In genomic region chr1:164649146-164649545, GRCh38 we compare ENCODE assay signal across 21 cellular contexts.
DNase-seq lines count a peak whose midpoint lies in the region; ATAC-seq and TF ChIP-seq lines count a peak whose summit lies in the region.
"Had no signal": no experiment of that assay in that cellular context is flagged by ENCODE, and none has a peak within 500 bp of the region (broad histone marks: within the 10 kb centered on the region; RNA-seq: fewer than 3 reads in every experiment).

No MANE protein-coding gene starts in this region.

- H3K9ac ChIP-seq in trophoblast cell (ENCODE audit: low read length) = no peak overlapping the region
- H3K9ac ChIP-seq: KMS-11 had no signal

- no peak overlapping the region for H3K27ac Mint-ChIP-seq in Calu3 (ENCODE audit: unreplicated experiment)
- H3K27ac Mint-ChIP-seq: activated CD4-positive, alpha-beta memory T cell treated with anti-CD3 and anti-CD28 coated beads, Interleukin-2, amount 10 ng/mL, durations not matched to agents 7 days and 5 days; B cell; stimulated activated naive B cell treated with anti-CD40 and anti-IgM and Interleukin-4, amounts not matched to agents 10 μg/mL and 1 μg/mL and 100 μg/mL, for 72 hours had no signal

- H3K18ac ChIP-seq in trophoblast cell (ENCODE audit: low read length) = peak overlapping the region; percentile 37

- H3K4me3 ChIP-seq in left ventricle myocardium inferior = no peak overlapping the region
- no peak overlapping the region for H3K4me3 ChIP-seq in esophagus muscularis mucosa
- H3K4me3 ChIP-seq in trophoblast cell (ENCODE audit: low read depth, low read length) = no peak overlapping the region
- H3K4me3 ChIP-seq: heart right ventricle, testis had no signal

- H3K4me3 Mint-ChIP-seq in Calu3 (ENCODE audit: low read depth, unreplicated experiment) = no peak overlapping the region
- H3K4me3 Mint-ChIP-seq: activated CD4-positive, alpha-beta memory T cell treated with anti-CD3 and anti-CD28 coated beads, Interleukin-2, amount 10 ng/mL, durations not matched to agents 7 days and 5 days; B cell; neural crest cell; stimulated activated naive B cell treated with anti-CD40 and anti-IgM and Interleukin-4, amounts not matched to agents 10 μg/mL and 1 μg/mL and 100 μg/mL, for 72 hours had no signal

- TF ChIP-seq POLR2A in esophagus muscularis mucosa (IDR thresholded peaks at IDR 0.05; ENCODE audit: low read depth) = no peak

- no peaks in the 10 kb centered on the region for H3K27me3 Mint-ChIP-seq in Calu3 (ENCODE audit: unreplicated experiment)
- H3K27me3 Mint-ChIP-seq: activated CD4-positive, alpha-beta memory T cell treated with anti-CD3 and anti-CD28 coated beads, Interleukin-2, amount 10 ng/mL, durations not matched to agents 7 days and 5 days had no signal

- no TSS peak for BruUV-seq in Calu3 (replicated peaks; lab: Mats Ljungman, UMichigan)

- peak overlapping the region; percentile 11 for H3K27ac ChIP-seq in left ventricle myocardium inferior (replicated peaks)
- peak overlapping the region; percentile 53 to 81 (median 64) for H3K27ac ChIP-seq in esophagus muscularis mucosa (replicated peaks in 1 of 4)
- H3K27ac ChIP-seq in trophoblast cell (ENCODE audit: low read depth, low read length) = peak overlapping the region; percentile 34
- H3K27ac ChIP-seq: KMS-11, testis had no signal

- no peak for DNase-seq in left ventricle myocardium inferior
- no peak for DNase-seq in Right ventricle myocardium inferior (ENCODE audit: missing footprints)
- DNase-seq in esophagus muscularis mucosa (ENCODE audit: extremely low spot score) = no peak
- DNase-seq in trophoblast cell = no peak
- DNase-seq in cerebellar nuclear complex (lab: John Stamatoyannopoulos, UW) = no peak
- DNase-seq in Calu3 = no peak
- no peak for DNase-seq in NCI-H345 treated with DMSO at 0.1 percent for 48 hours (lab: John Stamatoyannopoulos, UW; ENCODE audit: unreplicated experiment)
- DNase-seq: activated CD4-positive, alpha-beta memory T cell treated with anti-CD3 and anti-CD28 coated beads, Interleukin-2, amount 10 ng/mL, durations not matched to agents 7 days and 5 days; activated effector memory CD4-positive, alpha-beta T cell treated with anti-CD3 and anti-CD28 coated beads, Interleukin-2, amount 50 U/mL, for 16 hours; cortex of kidney; heart right ventricle; NCI-H1694 treated with DMSO at 0.1 percent for 48 hours; NCI-H526 treated with DMSO at 0.1 percent for 48 hours; stimulated activated CD4-positive, alpha-beta T cell treated with anti-CD3 and anti-CD28 coated beads, Interleukin-2, amount 100 ng/mL, for 48 hours; stimulated activated naive B cell treated with anti-CD40 and anti-IgM and Interleukin-4, amounts not matched to agents 10 μg/mL and 1 μg/mL and 100 μg/mL, for 72 hours; testis had no signal

- H3K9me3 ChIP-seq in left ventricle myocardium inferior (replicated peaks) (no peaks in the 10 kb centered on the region), esophagus muscularis mucosa (no peaks in the 10 kb centered on the region), trophoblast cell (ENCODE audit: insufficient read depth, low read depth, low read length) (no peaks in the 10 kb centered on the region)
- H3K9me3 ChIP-seq: heart right ventricle, testis had no signal

- H3K4ac ChIP-seq in trophoblast cell (ENCODE audit: low read depth, low read length) = peak overlapping the region; percentile 35

- intact Hi-C loops in left ventricle myocardium inferior (cut with micrococcal nuclease) (no loop called here), Right ventricle myocardium inferior (cut with DNase I) (no loop called here), esophagus muscularis mucosa (cut with DNase I) (no loop called here), Calu3 (cut with micrococcal nuclease; ENCODE audit: unreplicated experiment) (no loop called here)

- peaks cover 19% of the 10 kb centered on the region for H3K79me1 ChIP-seq in trophoblast cell (ENCODE audit: low read length)

- peaks cover 4% of the 10 kb centered on the region for H3K79me2 ChIP-seq in trophoblast cell (ENCODE audit: control insufficient read depth, insufficient read depth, low read length, poor library complexity)

- no peak for TF ChIP-seq EP300 in esophagus muscularis mucosa (IDR thresholded peaks at IDR 0.05)

- no peak for ATAC-seq in Right ventricle myocardium inferior
- ATAC-seq in HG03196 (IDR thresholded peaks at IDR 0.05; ENCODE audit: unreplicated experiment) = no peak
- ATAC-seq: heart right ventricle; left lobe of liver; stimulated activated naive B cell treated with anti-CD40 and anti-IgM and Interleukin-4, amounts not matched to agents 10 μg/mL and 1 μg/mL and 100 μg/mL, for 72 hours had no signal

- H3K4me1 ChIP-seq in left ventricle myocardium inferior = peaks cover 66% of the 10 kb centered on the region
- H3K4me1 ChIP-seq in esophagus muscularis mucosa = peaks cover 45 to 100% (median 98%) of the 10 kb centered on the region in 4 donors
- H3K4me1 ChIP-seq in trophoblast cell (ENCODE audit: control insufficient read depth in 1 of 2, insufficient read depth in 2 of 2, low read length in 2 of 2) = peaks cover 29 to 36% of the 10 kb centered on the region in 2 experiments

- peak overlapping the region; percentile 68 for H2AK5ac ChIP-seq in trophoblast cell (ENCODE audit: low read length)

- no peak overlapping the region for H4K12ac ChIP-seq in trophoblast cell (ENCODE audit: low read depth, low read length)

- no peak overlapping the region for H3K14ac ChIP-seq in trophoblast cell (ENCODE audit: low read length)

- peaks cover 8% of the 10 kb centered on the region for H3K36me3 Mint-ChIP-seq in Calu3 (ENCODE audit: insufficient read depth, unreplicated experiment)

- no peak overlapping the region for H2AFZ ChIP-seq in trophoblast cell (ENCODE audit: insufficient read depth, low read length, poor library complexity)

- peak overlapping the region; percentile 32 for H2BK12ac ChIP-seq in trophoblast cell (ENCODE audit: low read length)

- H2BK120ac ChIP-seq in trophoblast cell (ENCODE audit: insufficient read depth, low read length, poor library complexity) = peak overlapping the region; percentile 52

- H3K27me3 ChIP-seq in left ventricle myocardium inferior (ENCODE audit: low read depth) (no peaks in the 10 kb centered on the region), esophagus muscularis mucosa (no peaks in the 10 kb centered on the region), trophoblast cell (ENCODE audit: insufficient read depth, low read length) (no peaks in the 10 kb centered on the region)
- H3K27me3 ChIP-seq: heart right ventricle, testis had no signal

- TF ChIP-seq CTCF in left ventricle myocardium inferior (IDR thresholded peaks at IDR 0.05; ENCODE audit: borderline replicate concordance) = no peak
- TF ChIP-seq CTCF in esophagus muscularis mucosa (IDR thresholded peaks at IDR 0.05) = no peak
- no peak for TF ChIP-seq CTCF in Calu3 (IDR thresholded peaks at IDR 0.05; ENCODE audit: unreplicated experiment)

- H4K8ac ChIP-seq in trophoblast cell (ENCODE audit: low read depth, low read length) = peak overlapping the region; percentile 63

- peak overlapping the region; percentile 55 for H4K91ac ChIP-seq in trophoblast cell (ENCODE audit: low read depth, low read length)

- CTCF ChIA-PET in Calu3 (lab: Charles Lee) = interaction anchor here (0.7 to 2.3 kb wide), 2 partner anchors 11 to 151 kb away, joined by 3 to 6 read pairs; no protein-coding TSS in a partner anchor

- H3K4me2 ChIP-seq in trophoblast cell (ENCODE audit: low read length) = no peak overlapping the region
- H3K4me2 ChIP-seq: KMS-11 had no signal

- 62% methylated on average over 4 of the region's 4 CpGs for WGBS in esophagus muscularis mucosa
- no CpG with 5 or more reads among the region's 4 CpGs for WGBS in trophoblast cell (ENCODE audit: extremely low coverage, insufficient coverage, insufficient read length)

- no peak overlapping the region for H3K23ac ChIP-seq in trophoblast cell (ENCODE audit: low read length)

- H2BK5ac ChIP-seq in trophoblast cell (ENCODE audit: low read depth, low read length, poor library complexity) = no peak overlapping the region

- H3K4me1 Mint-ChIP-seq in Calu3 (ENCODE audit: low read depth, unreplicated experiment) = peaks cover 71% of the 10 kb centered on the region

- H3K36me3 ChIP-seq in left ventricle myocardium inferior (no peaks in the 10 kb centered on the region), esophagus muscularis mucosa (no peaks in the 10 kb centered on the region), trophoblast cell (ENCODE audit: control insufficient read depth in 1 of 2, insufficient read depth in 2 of 2, low read length in 2 of 2) (no peaks in the 10 kb centered on the region)
- H3K36me3 ChIP-seq: heart right ventricle had no signal

- H3K9me3 Mint-ChIP-seq in Calu3 (ENCODE audit: low read depth, unreplicated experiment) = no peaks in the 10 kb centered on the region
- H3K9me3 Mint-ChIP-seq: activated CD4-positive, alpha-beta memory T cell treated with anti-CD3 and anti-CD28 coated beads, Interleukin-2, amount 10 ng/mL, durations not matched to agents 7 days and 5 days; neural crest cell had no signal

Comparison
In these comparisons a context has a peak if more than half of its experiments do, and no peak if none do; other contexts are left out.
1. H3K27ac ChIP-seq: peak in every context shown above with its lines; median percentile 64 in esophagus muscularis mucosa; 34 in trophoblast cell; 11 in left ventricle myocardium inferior.